12 cellular contexts compared by ENCODE assay signal in the genomic region with DNA sequence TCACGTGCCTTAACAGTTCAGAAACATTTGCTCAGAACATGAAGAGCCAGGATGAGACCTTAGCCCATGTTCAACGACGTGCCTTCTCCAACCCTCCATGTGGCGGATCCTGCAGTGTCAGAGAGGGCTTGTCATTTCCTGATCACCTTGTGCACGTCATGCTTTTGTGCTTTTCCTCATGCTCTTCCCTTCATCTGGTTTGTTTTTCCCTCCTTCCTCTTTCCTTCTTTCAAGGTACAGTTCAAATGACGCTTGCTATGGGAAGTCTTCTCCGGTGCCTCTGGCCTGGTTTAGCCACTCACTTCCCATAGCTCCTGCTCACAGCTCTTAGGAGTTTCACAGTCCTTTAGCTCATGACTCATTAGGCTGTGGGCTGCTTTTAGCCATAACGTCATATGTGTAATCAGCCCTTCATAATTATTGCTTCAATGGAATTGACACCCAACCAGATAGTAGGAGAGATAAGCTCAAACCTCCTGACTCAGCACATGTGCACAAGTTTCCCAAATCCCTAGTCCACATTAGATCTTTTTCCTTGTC.
A peak's percentile ranks its signal among the peaks of the same experiment; 100 is the strongest.
DNase-seq lines count a peak whose midpoint lies in the region; ATAC-seq and TF ChIP-seq lines count a peak whose summit lies in the region.
"Had no signal": no experiment of that assay in that cellular context is flagged by ENCODE, and none has a peak within 500 bp of the region (broad histone marks: within the 10 kb centered on the region; RNA-seq: fewer than 3 reads in every experiment).

No MANE protein-coding gene starts in this region.

- H3K27ac ChIP-seq in RWPE2 (ENCODE audit: poor library complexity, severe bottlenecking) (no peak overlapping the region), neural progenitor cell (no peak overlapping the region)

- H3F3A ChIP-seq in neural progenitor cell (ENCODE audit: low read depth), result no peaks in the 10 kb centered on the region

- no peak for TF ChIP-seq CTCF in RWPE2 (IDR thresholded peaks at IDR 0.05; ENCODE audit: poor library complexity, severe bottlenecking)
- no peak for TF ChIP-seq CTCF in foreskin fibroblast (IDR thresholded peaks at IDR 0.05; ENCODE audit: low read depth, low read length)
- no peak for TF ChIP-seq CTCF in neural progenitor cell (IDR thresholded peaks at IDR 0.05)
- TF ChIP-seq CTCF in WTC11 (IDR thresholded peaks at IDR 0.05), result no peak

- H3K79me2 ChIP-seq in neural progenitor cell (ENCODE audit: low read depth), result no peaks in the 10 kb centered on the region

- H3K4me2 ChIP-seq in neural progenitor cell, result no peak overlapping the region

- DNase-seq in AG08396 (ENCODE audit: low spot score) (peak; percentile 40), HEK293T (ENCODE audit: extremely low spot score) (no peak), RWPE2 (ENCODE audit: low spot score) (no peak), foreskin fibroblast (peak; percentile 67 to 74), NCI-H446 (lab: John Stamatoyannopoulos, UW) (no peak), neural progenitor cell (ENCODE audit: low spot score) (no peak), WTC11 (ENCODE audit: low spot score) (no peak)
- DNase-seq: activated naive CD4-positive, alpha-beta T cell treated with anti-CD3 and anti-CD28 coated beads, Interleukin-2, amount 50 U/mL, for 16 hours; hypothalamus; NCI-H187 treated with DMSO at 0.1 percent for 48 hours; T-helper 9 cell had no signal

- H4K20me1 ChIP-seq in neural progenitor cell (ENCODE audit: low read depth), result no peaks in the 10 kb centered on the region

- H3K9ac ChIP-seq in neural progenitor cell, result no peak overlapping the region

- H3K27me3 Mint-ChIP-seq in neural progenitor cell (ENCODE audit: insufficient read depth, low read depth), result peaks cover 4% of the 10 kb centered on the region
- no peaks in the 10 kb centered on the region; the same call in 1 of the 2 replicates for H3K27me3 Mint-ChIP-seq in WTC11 (ENCODE audit: low read depth)

- POLR2A ChIA-PET in HEK293T (lab: Yijun Ruan, JAX), result interaction anchor here (0.7 to 1.8 kb wide), 3 partner anchors 98 to 139 kb away, joined by 3 to 8 read pairs (median 3); a partner anchor contains a TSS
- POLR2A ChIA-PET in WTC11 (lab: Charles Lee), result no interaction called here

- H2AFZ ChIP-seq in neural progenitor cell (replicated peaks), result no peak overlapping the region

- ATAC-seq in RWPE2 (ENCODE audit: low read depth) (peak; percentile 73), HG03571 (IDR thresholded peaks at IDR 0.05; ENCODE audit: unreplicated experiment) (no peak), WTC11 (no peak)

- CTCF ChIA-PET in HEK293T (lab: Yijun Ruan, JAX), result interaction anchor here (0.7 to 1.3 kb wide), 2 partner anchors 17 to 112 kb away, joined by 6 to 9 read pairs; no protein-coding TSS in a partner anchor
- CTCF ChIA-PET in WTC11 (lab: Charles Lee), result no interaction called here

- no peaks in the 10 kb centered on the region for H3K9me3 ChIP-seq in RWPE2 (ENCODE audit: severe bottlenecking)
- H3K9me3 ChIP-seq in neural progenitor cell (ENCODE audit: low read depth), result no peaks in the 10 kb centered on the region

- H3K36me3 Mint-ChIP-seq in neural progenitor cell, result no peaks in the 10 kb centered on the region
- no peaks in the 10 kb centered on the region for H3K36me3 Mint-ChIP-seq in WTC11

- H3K4me1 Mint-ChIP-seq in neural progenitor cell, result no peaks in the 10 kb centered on the region
- H3K4me1 Mint-ChIP-seq in WTC11, result peaks cover 3% of the 10 kb centered on the region; the same call in 1 of the 2 replicates

- H3K4me1 ChIP-seq in RWPE2 (ENCODE audit: insufficient read depth, poor library complexity, severe bottlenecking) (no peaks in the 10 kb centered on the region), neural progenitor cell (no peaks in the 10 kb centered on the region)

- no peak overlapping the region for H3K4me3 Mint-ChIP-seq in neural progenitor cell
- H3K4me3 Mint-ChIP-seq in WTC11, result no peak overlapping the region

- H3K27me3 ChIP-seq in RWPE2 (ENCODE audit: insufficient read depth, poor library complexity, severe bottlenecking), result no peaks in the 10 kb centered on the region
- no peaks in the 10 kb centered on the region for H3K27me3 ChIP-seq in neural progenitor cell

- H3K36me3 ChIP-seq in RWPE2 (ENCODE audit: low read depth) (no peaks in the 10 kb centered on the region), neural progenitor cell (no peaks in the 10 kb centered on the region)

- H3K9me3 Mint-ChIP-seq in neural progenitor cell (no peaks in the 10 kb centered on the region), WTC11 (no peaks in the 10 kb centered on the region)

- H3K27ac Mint-ChIP-seq in neural progenitor cell (no peak overlapping the region), WTC11 (no peak overlapping the region)

- H3K4me3 ChIP-seq in RWPE2 (ENCODE audit: severe bottlenecking), result no peak overlapping the region
- H3K4me3 ChIP-seq in foreskin fibroblast (ENCODE audit: low read depth in 1 of 2, low read length in 2 of 2), result no peak overlapping the region
- H3K4me3 ChIP-seq in neural progenitor cell, result no peak overlapping the region

TF ChIP-seq in HEK293T, 16 proteins besides CTCF, POLR2A, EP300 and RAD21:
- TF ChIP-seq LEF1 (IDR thresholded peaks at IDR 0.05; ENCODE audit: borderline replicate concordance) (no peak), TARDBP (IDR thresholded peaks at IDR 0.05) (no peak), FOXK2 (IDR thresholded peaks at IDR 0.05) (no peak), CTBP1 (IDR thresholded peaks at IDR 0.05; ENCODE audit: borderline replicate concordance) (no peak), L3MBTL2 (conservative IDR thresholded peaks at IDR 0.05) (peak; percentile 10; the same call in 1 of the 2 replicates), SUZ12 (IDR thresholded peaks at IDR 0.05) (no peak)

TF ChIP-seq in WTC11, 78 proteins besides CTCF, POLR2A, EP300 and RAD21:
- TF ChIP-seq SOX15 (CRISPR knock-in tag; IDR thresholded peaks at IDR 0.05), result no peak
- no peak for TF ChIP-seq ZNF232 (CRISPR knock-in tag; IDR thresholded peaks at IDR 0.05)
- TF ChIP-seq CREB1 (CRISPR knock-in tag; IDR thresholded peaks at IDR 0.05), result no peak
- no peak for TF ChIP-seq ZNF219 (CRISPR knock-in tag; IDR thresholded peaks at IDR 0.05; ENCODE audit: borderline replicate concordance)
- TF ChIP-seq, protein P1, sequence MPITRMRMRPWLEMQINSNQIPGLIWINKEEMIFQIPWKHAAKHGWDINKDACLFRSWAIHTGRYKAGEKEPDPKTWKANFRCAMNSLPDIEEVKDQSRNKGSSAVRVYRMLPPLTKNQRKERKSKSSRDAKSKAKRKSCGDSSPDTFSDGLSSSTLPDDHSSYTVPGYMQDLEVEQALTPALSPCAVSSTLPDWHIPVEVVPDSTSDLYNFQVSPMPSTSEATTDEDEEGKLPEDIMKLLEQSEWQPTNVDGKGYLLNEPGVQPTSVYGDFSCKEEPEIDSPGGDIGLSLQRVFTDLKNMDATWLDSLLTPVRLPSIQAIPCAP (CRISPR knock-in tag; IDR thresholded peaks at IDR 0.05), result no peak
- TF ChIP-seq GRHL2 (CRISPR knock-in tag; IDR thresholded peaks at IDR 0.05; ENCODE audit: insufficient replicate concordance, severe bottlenecking), result no peak
- TF ChIP-seq MXD4 (CRISPR knock-in tag; IDR thresholded peaks at IDR 0.05; ENCODE audit: borderline replicate concordance), result no peak
- no peak for TF ChIP-seq SMAD3 (CRISPR knock-in tag; IDR thresholded peaks at IDR 0.05; ENCODE audit: borderline replicate concordance)
TF ChIP-seq in WTC11: peak in this region for 0.

Comparison
In these comparisons a context has a peak if more than half of its experiments do, and no peak if none do; other contexts are left out.
1. DNase-seq: peak in AG08396 (single experiment) and foreskin fibroblast (2 of 2); none in HEK293T (single experiment), RWPE2 (single experiment), NCI-H446 (0 of 2), neural progenitor cell (single experiment) and WTC11 (single experiment).